In the genomic region with DNA sequence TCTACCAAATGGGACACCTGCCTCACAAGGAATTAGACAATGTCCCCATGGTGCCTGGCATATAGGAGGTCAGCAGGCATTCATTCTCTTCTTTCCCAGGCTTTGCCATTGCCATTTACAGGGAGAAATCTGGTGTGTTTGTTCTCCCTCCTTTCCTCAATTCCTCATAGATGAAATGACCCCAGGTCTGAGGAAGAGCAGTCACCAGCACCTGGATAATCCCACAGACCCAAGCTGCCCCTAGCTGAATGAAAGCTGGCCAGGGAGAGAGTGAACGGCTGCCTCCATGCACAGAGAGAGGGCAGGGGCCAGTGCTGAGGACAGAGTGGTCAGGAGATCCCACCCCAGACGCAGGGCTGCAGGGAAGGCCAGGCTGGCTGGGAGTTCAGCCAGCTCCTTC, we compare ENCODE assay signal across 41 cellular contexts. TPM values are rescaled to one million over a fixed set of nuclear protein-coding genes. Genes with fewer than 3 reads are reported as not detected.
"Had no signal": no experiment of that assay in that cellular context is flagged by ENCODE, and none has a peak within 500 bp of the region (broad histone marks: within the 10 kb centered on the region; RNA-seq: fewer than 3 reads in every experiment).

No MANE protein-coding gene starts in this region.

- H3K4me3 Mint-ChIP-seq: activated B cell treated with CpG ODN at 0.5 μM for 24 hours; activated CD4-positive, alpha-beta memory T cell treated with anti-CD3 and anti-CD28 coated beads for 36 hours; activated CD4-positive, alpha-beta T cell treated with anti-CD3 and anti-CD28 coated beads, Interleukin-2, amount 10 ng/mL, durations not matched to agents 24 days and 14 days; activated CD8-positive, alpha-beta T cell treated with anti-CD3 and anti-CD28 coated beads for 36 hours; activated naive CD4-positive, alpha-beta T cell treated with anti-CD3 and anti-CD28 coated beads for 36 hours; activated naive CD8-positive, alpha-beta T cell treated with anti-CD3 and anti-CD28 coated beads for 36 hours; activated T-cell treated with anti-CD3 and anti-CD28 coated beads, Interleukin-2, amount 50 U/mL, for 4 hours; activated T-cell treated with anti-CD3 and anti-CD28 coated beads, Interleukin-2, amount 50 U/mL, for 72 hours; activated T-helper 1 cell treated with anti-CD3 and anti-CD28 coated beads, Interleukin-12 subunit alpha, Interleukin-12 subunit beta, Interleukin-2, Interleukin-4 antibody, amounts not matched to agents 30 ng/mL and 10 ng/mL and 1 ng/mL, durations not matched to agents 14 hours and 24 hours and 36 hours; activated T-helper 17 cell treated with anti-CD3 and anti-CD28 coated beads, Interleukin-2, amount 50 U/mL, for 72 hours; central memory CD8-positive, alpha-beta T cell; T-helper 1 cell treated with Interleukin-12 subunit alpha and Interleukin-12 subunit beta and Interleukin-4 antibody, amounts not matched to agents 30 μg/mL and 1 μg/mL, for 36 hours; T-helper 2 cell treated with Interferon-gamma antibody and Interleukin-4, amounts not matched to agents 5 μg/mL and 100 μg/mL, for 36 hours had no signal

- H3K36me3 ChIP-seq: adrenal gland, brain microvascular endothelial cell, breast epithelium, cardiac muscle cell had no signal

- H3K27me3 ChIP-seq: body of pancreas, cardiac muscle cell had no signal

- H3K4me1 Mint-ChIP-seq: activated B cell treated with CpG ODN at 0.5 μM for 24 hours; activated CD4-positive, alpha-beta T cell treated with anti-CD3 and anti-CD28 coated beads, Interleukin-2, amount 10 ng/mL, durations not matched to agents 24 days and 14 days; activated T-helper 17 cell treated with anti-CD3 and anti-CD28 coated beads, Interleukin-2, amount 50 U/mL, for 72 hours had no signal

- FAIRE-seq: astrocyte, TTC549 had no signal

- H3K36me3 Mint-ChIP-seq: activated CD4-positive, alpha-beta memory T cell treated with anti-CD3 and anti-CD28 coated beads for 36 hours; activated naive CD4-positive, alpha-beta T cell treated with anti-CD3 and anti-CD28 coated beads, Interleukin-2, amount 50 U/mL, for 72 hours; activated naive CD8-positive, alpha-beta T cell treated with anti-CD3 and anti-CD28 coated beads for 36 hours had no signal

- H3K27ac ChIP-seq: adrenal gland, body of pancreas, brain microvascular endothelial cell, breast epithelium, cardiac muscle cell, VCaP had no signal

- H3K4me1 ChIP-seq: adrenal gland, breast epithelium had no signal

- DNase-seq: activated B cell treated with CpG ODN at 0.5 μM for 24 hours; activated CD4-positive, alpha-beta memory T cell treated with anti-CD3 and anti-CD28 coated beads for 36 hours; activated CD4-positive, alpha-beta T cell treated with anti-CD3 and anti-CD28 coated beads for 4 hours; activated CD4-positive, alpha-beta T cell treated with anti-CD3 and anti-CD28 coated beads, Interleukin-2, amount 10 ng/mL, durations not matched to agents 24 days and 14 days; activated CD4-positive, alpha-beta T cell treated with anti-CD3 and anti-CD28 coated beads, Interleukin-2, amount 50 U/mL, for 1 hour; activated CD4-positive, alpha-beta T cell treated with anti-CD3 and anti-CD28 coated beads, Interleukin-2, amount 50 U/mL, for 4 hours; activated CD4-positive, CD25-positive, alpha-beta regulatory T cell treated with anti-CD3 and anti-CD28 coated beads, Interleukin-2, amount 50 U/mL, for 72 hours; activated CD8-positive, alpha-beta memory T cell treated with anti-CD3 and anti-CD28 coated beads, Interleukin-2, amount 50 U/mL, for 4 hours; activated CD8-positive, alpha-beta T cell treated with anti-CD3 and anti-CD28 coated beads for 36 hours; activated effector memory CD4-positive, alpha-beta T cell treated with anti-CD3 and anti-CD28 coated beads, Interleukin-2, amount 50 U/mL, for 16 hours; activated gamma-delta T cell treated with Interleukin-2 at 50 U/mL for 16 hours; activated naive CD4-positive, alpha-beta T cell; activated naive CD4-positive, alpha-beta T cell treated with anti-CD3 and anti-CD28 coated beads for 36 hours; activated naive CD4-positive, alpha-beta T cell treated with anti-CD3 and anti-CD28 coated beads, Interleukin-2, amount 50 U/mL, for 16 hours; activated naive CD8-positive, alpha-beta T cell treated with anti-CD3 and anti-CD28 coated beads for 36 hours; activated T-cell treated with anti-CD3 and anti-CD28 coated beads for 4 hours; activated T-cell treated with anti-CD3 and anti-CD28 coated beads, Interleukin-2, amount 50 U/mL, for 1 hour; activated T-cell treated with anti-CD3 and anti-CD28 coated beads, Interleukin-2, amount 50 U/mL, for 4 hours; activated T-cell treated with anti-CD3 and anti-CD28 coated beads, Interleukin-2, amount 50 U/mL, for 72 hours; adrenal gland; amniotic stem cell; aorta; body of pancreas; brain microvascular endothelial cell; caudate nucleus; cerebellar nuclear complex; T-helper 1 cell; T-helper 2 cell; T-helper 9 cell had no signal

- H3K9me3 Mint-ChIP-seq: activated B cell treated with CpG ODN at 0.5 μM for 24 hours; activated CD4-positive, alpha-beta memory T cell treated with anti-CD3 and anti-CD28 coated beads for 36 hours; activated CD4-positive, alpha-beta T cell treated with anti-CD3 and anti-CD28 coated beads, Interleukin-2, amount 10 ng/mL, durations not matched to agents 24 days and 14 days; activated CD8-positive, alpha-beta T cell treated with anti-CD3 and anti-CD28 coated beads for 36 hours; activated naive CD4-positive, alpha-beta T cell treated with anti-CD3 and anti-CD28 coated beads for 36 hours; activated naive CD4-positive, alpha-beta T cell treated with anti-CD3 and anti-CD28 coated beads, Interleukin-2, amount 50 U/mL, for 72 hours; activated naive CD8-positive, alpha-beta T cell treated with anti-CD3 and anti-CD28 coated beads for 36 hours; activated T-cell treated with anti-CD3 and anti-CD28 coated beads, Interleukin-2, amount 50 U/mL, for 4 hours; activated T-cell treated with anti-CD3 and anti-CD28 coated beads, Interleukin-2, amount 50 U/mL, for 72 hours; activated T-helper 1 cell treated with anti-CD3 and anti-CD28 coated beads, Interleukin-12 subunit alpha, Interleukin-12 subunit beta, Interleukin-2, Interleukin-4 antibody, amounts not matched to agents 30 ng/mL and 10 ng/mL and 1 ng/mL, durations not matched to agents 14 hours and 24 hours and 36 hours; activated T-helper 17 cell treated with anti-CD3 and anti-CD28 coated beads, Interleukin-2, amount 50 U/mL, for 72 hours; central memory CD8-positive, alpha-beta T cell; T-helper 1 cell treated with Interleukin-12 subunit alpha and Interleukin-12 subunit beta and Interleukin-4 antibody, amounts not matched to agents 30 μg/mL and 1 μg/mL, for 36 hours; T-helper 2 cell treated with Interferon-gamma antibody and Interleukin-4, amounts not matched to agents 5 μg/mL and 100 μg/mL, for 36 hours had no signal

- H3K27me3 Mint-ChIP-seq: activated naive CD8-positive, alpha-beta T cell treated with anti-CD3 and anti-CD28 coated beads for 36 hours had no signal

- ATAC-seq: activated CD8-positive, alpha-beta T cell treated with anti-CD3 and anti-CD28 coated beads for 36 hours; activated naive CD4-positive, alpha-beta T cell treated with anti-CD3 and anti-CD28 coated beads, Interleukin-2, amount 50 U/mL, for 72 hours; activated T-cell treated with anti-CD3 and anti-CD28 coated beads, Interleukin-2, amount 50 U/mL, for 4 hours; activated T-cell treated with anti-CD3 and anti-CD28 coated beads, Interleukin-2, amount 50 U/mL, for 72 hours; activated T-helper 17 cell treated with anti-CD3 and anti-CD28 coated beads, Interleukin-2, amount 50 U/mL, for 72 hours; body of pancreas had no signal

- H3K9me3 ChIP-seq: adrenal gland, body of pancreas, breast epithelium had no signal

- H3K27ac Mint-ChIP-seq: activated B cell treated with CpG ODN at 0.5 μM for 24 hours; activated CD4-positive, alpha-beta memory T cell treated with anti-CD3 and anti-CD28 coated beads for 36 hours; activated CD4-positive, alpha-beta T cell treated with anti-CD3 and anti-CD28 coated beads, Interleukin-2, amount 10 ng/mL, durations not matched to agents 24 days and 14 days; activated CD8-positive, alpha-beta T cell treated with anti-CD3 and anti-CD28 coated beads for 36 hours; activated naive CD4-positive, alpha-beta T cell treated with anti-CD3 and anti-CD28 coated beads for 36 hours; activated naive CD4-positive, alpha-beta T cell treated with anti-CD3 and anti-CD28 coated beads, Interleukin-2, amount 50 U/mL, for 72 hours; activated naive CD8-positive, alpha-beta T cell treated with anti-CD3 and anti-CD28 coated beads for 36 hours; activated T-cell treated with anti-CD3 and anti-CD28 coated beads, Interleukin-2, amount 50 U/mL, for 72 hours; activated T-helper 1 cell treated with anti-CD3 and anti-CD28 coated beads, Interleukin-12 subunit alpha, Interleukin-12 subunit beta, Interleukin-2, Interleukin-4 antibody, amounts not matched to agents 30 ng/mL and 10 ng/mL and 1 ng/mL, durations not matched to agents 14 hours and 24 hours and 36 hours; activated T-helper 17 cell treated with anti-CD3 and anti-CD28 coated beads, Interleukin-2, amount 50 U/mL, for 72 hours; T-helper 1 cell treated with Interleukin-12 subunit alpha and Interleukin-12 subunit beta and Interleukin-4 antibody, amounts not matched to agents 30 μg/mL and 1 μg/mL, for 36 hours; T-helper 2 cell treated with Interferon-gamma antibody and Interleukin-4, amounts not matched to agents 5 μg/mL and 100 μg/mL, for 36 hours had no signal

- H3K4me3 ChIP-seq: adrenal gland, body of pancreas, breast epithelium, cardiac muscle cell had no signal

RNA-seq across cellular contexts. Expression of a gene that starts 1.8 kb away (rescaled TPM):
- total RNA-seq: activated B cell treated with CpG ODN at 0.5 μM for 24 hours; activated CD4-positive, alpha-beta memory T cell treated with anti-CD3 and anti-CD28 coated beads for 36 hours; activated CD4-positive, alpha-beta T cell treated with anti-CD3 and anti-CD28 coated beads, Interleukin-2, amount 10 ng/mL, durations not matched to agents 24 days and 14 days; activated CD8-positive, alpha-beta memory T cell treated with anti-CD3 and anti-CD28 coated beads for 36 hours; activated naive CD4-positive, alpha-beta T cell treated with anti-CD3 and anti-CD28 coated beads for 36 hours; activated naive CD4-positive, alpha-beta T cell treated with anti-CD3 and anti-CD28 coated beads, Interleukin-2, amount 50 U/mL, for 72 hours; activated T-cell treated with anti-CD3 and anti-CD28 coated beads, Interleukin-2, amount 50 U/mL, for 4 hours; activated T-helper 1 cell treated with anti-CD3 and anti-CD28 coated beads, Interleukin-12 subunit alpha, Interleukin-12 subunit beta, Interleukin-2, Interleukin-4 antibody, amounts not matched to agents 30 ng/mL and 10 ng/mL and 1 ng/mL, durations not matched to agents 14 hours and 24 hours and 36 hours; activated T-helper 17 cell treated with anti-CD3 and anti-CD28 coated beads, Interleukin-2, amount 50 U/mL, for 72 hours; aorta; astrocyte; cardiac muscle cell had no signal
- polyA plus RNA-seq: cardiac muscle cell had no signal

RNA-seq across cellular contexts. Expression of a gene that starts 18.4 kb away (rescaled TPM):
- total RNA-seq: activated B cell treated with CpG ODN at 0.5 μM for 24 hours; activated CD4-positive, alpha-beta memory T cell treated with anti-CD3 and anti-CD28 coated beads for 36 hours; activated CD4-positive, alpha-beta T cell treated with anti-CD3 and anti-CD28 coated beads, Interleukin-2, amount 10 ng/mL, durations not matched to agents 24 days and 14 days; activated naive CD4-positive, alpha-beta T cell treated with anti-CD3 and anti-CD28 coated beads for 36 hours; activated T-helper 1 cell treated with anti-CD3 and anti-CD28 coated beads, Interleukin-12 subunit alpha, Interleukin-12 subunit beta, Interleukin-2, Interleukin-4 antibody, amounts not matched to agents 30 ng/mL and 10 ng/mL and 1 ng/mL, durations not matched to agents 14 hours and 24 hours and 36 hours; adrenal gland; aorta; body of pancreas; cardiac muscle cell had no signal
- polyA plus RNA-seq: aorta, cardiac muscle cell had no signal

RNA-seq across cellular contexts. Expression of a gene that starts 19.8 kb away (rescaled TPM):
- total RNA-seq: activated B cell treated with CpG ODN at 0.5 μM for 24 hours; activated CD4-positive, alpha-beta memory T cell treated with anti-CD3 and anti-CD28 coated beads for 36 hours; activated CD8-positive, alpha-beta memory T cell treated with anti-CD3 and anti-CD28 coated beads for 36 hours; activated CD8-positive, alpha-beta T cell treated with anti-CD3 and anti-CD28 coated beads for 36 hours; activated naive CD4-positive, alpha-beta T cell treated with anti-CD3 and anti-CD28 coated beads for 36 hours; activated naive CD8-positive, alpha-beta T cell treated with anti-CD3 and anti-CD28 coated beads for 36 hours; activated T-cell treated with anti-CD3 and anti-CD28 coated beads, Interleukin-2, amount 50 U/mL, for 4 hours; activated T-cell treated with anti-CD3 and anti-CD28 coated beads, Interleukin-2, amount 50 U/mL, for 72 hours; activated T-helper 17 cell treated with anti-CD3 and anti-CD28 coated beads, Interleukin-2, amount 50 U/mL, for 72 hours; adrenal gland; aorta; body of pancreas; breast epithelium; cardiac muscle cell had no signal
- polyA plus RNA-seq: adrenal gland, aorta, cardiac muscle cell had no signal

RNA-seq across cellular contexts. Expression of a gene that starts 33.1 kb away (rescaled TPM):
- total RNA-seq: activated B cell treated with CpG ODN at 0.5 μM for 24 hours; activated CD4-positive, alpha-beta memory T cell treated with anti-CD3 and anti-CD28 coated beads for 36 hours; activated CD4-positive, alpha-beta T cell treated with anti-CD3 and anti-CD28 coated beads, Interleukin-2, amount 10 ng/mL, durations not matched to agents 24 days and 14 days; activated CD8-positive, alpha-beta memory T cell treated with anti-CD3 and anti-CD28 coated beads for 36 hours; activated CD8-positive, alpha-beta T cell treated with anti-CD3 and anti-CD28 coated beads for 36 hours; activated naive CD4-positive, alpha-beta T cell treated with anti-CD3 and anti-CD28 coated beads for 36 hours; activated naive CD4-positive, alpha-beta T cell treated with anti-CD3 and anti-CD28 coated beads, Interleukin-2, amount 50 U/mL, for 72 hours; activated naive CD8-positive, alpha-beta T cell treated with anti-CD3 and anti-CD28 coated beads for 36 hours; activated T-cell treated with anti-CD3 and anti-CD28 coated beads, Interleukin-2, amount 50 U/mL, for 4 hours; activated T-cell treated with anti-CD3 and anti-CD28 coated beads, Interleukin-2, amount 50 U/mL, for 72 hours; activated T-helper 1 cell treated with anti-CD3 and anti-CD28 coated beads, Interleukin-12 subunit alpha, Interleukin-12 subunit beta, Interleukin-2, Interleukin-4 antibody, amounts not matched to agents 30 ng/mL and 10 ng/mL and 1 ng/mL, durations not matched to agents 14 hours and 24 hours and 36 hours; activated T-helper 17 cell treated with anti-CD3 and anti-CD28 coated beads, Interleukin-2, amount 50 U/mL, for 72 hours; adrenal gland; aorta; astrocyte; body of pancreas; cardiac muscle cell had no signal
- polyA plus RNA-seq: cardiac muscle cell had no signal

RNA-seq across cellular contexts. Expression of a gene that starts 38.5 kb away (rescaled TPM):
- total RNA-seq: activated B cell treated with CpG ODN at 0.5 μM for 24 hours; activated CD4-positive, alpha-beta memory T cell treated with anti-CD3 and anti-CD28 coated beads for 36 hours; activated CD4-positive, alpha-beta T cell treated with anti-CD3 and anti-CD28 coated beads, Interleukin-2, amount 10 ng/mL, durations not matched to agents 24 days and 14 days; activated CD8-positive, alpha-beta memory T cell treated with anti-CD3 and anti-CD28 coated beads for 36 hours; activated CD8-positive, alpha-beta T cell treated with anti-CD3 and anti-CD28 coated beads for 36 hours; activated naive CD4-positive, alpha-beta T cell treated with anti-CD3 and anti-CD28 coated beads for 36 hours; activated naive CD4-positive, alpha-beta T cell treated with anti-CD3 and anti-CD28 coated beads, Interleukin-2, amount 50 U/mL, for 72 hours; activated naive CD8-positive, alpha-beta T cell treated with anti-CD3 and anti-CD28 coated beads for 36 hours; activated T-cell treated with anti-CD3 and anti-CD28 coated beads, Interleukin-2, amount 50 U/mL, for 4 hours; activated T-cell treated with anti-CD3 and anti-CD28 coated beads, Interleukin-2, amount 50 U/mL, for 72 hours; activated T-helper 1 cell treated with anti-CD3 and anti-CD28 coated beads, Interleukin-12 subunit alpha, Interleukin-12 subunit beta, Interleukin-2, Interleukin-4 antibody, amounts not matched to agents 30 ng/mL and 10 ng/mL and 1 ng/mL, durations not matched to agents 14 hours and 24 hours and 36 hours; activated T-helper 17 cell treated with anti-CD3 and anti-CD28 coated beads, Interleukin-2, amount 50 U/mL, for 72 hours; adrenal gland; aorta; astrocyte; body of pancreas; breast epithelium; cardiac muscle cell had no signal
- polyA plus RNA-seq: adrenal gland, aorta, cardiac muscle cell had no signal
